ENCODE assay signal across 30 cellular contexts in the genomic region with DNA sequence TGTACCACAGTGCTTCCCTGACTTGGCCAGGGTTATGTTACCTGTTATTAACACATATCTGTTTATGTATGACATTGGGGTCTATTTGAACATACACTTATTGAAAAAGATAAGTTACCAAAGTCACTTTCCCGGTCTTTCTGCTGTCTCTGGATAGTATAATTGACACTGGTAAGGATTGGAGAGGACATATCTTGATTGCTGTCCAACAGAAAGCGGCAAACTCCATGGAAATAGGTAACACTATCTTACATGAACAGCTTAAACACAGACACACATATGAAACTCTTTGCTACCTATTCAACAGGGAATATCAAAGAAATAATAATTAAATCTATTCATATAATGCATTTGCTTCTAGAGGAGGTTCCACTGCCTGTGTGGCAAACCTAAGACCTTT.
"Had no signal": no experiment of that assay in that cellular context is flagged by ENCODE, and none has a peak within 500 bp of the region (broad histone marks: within the 10 kb centered on the region; RNA-seq: fewer than 3 reads in every experiment).

No MANE protein-coding gene starts in this region.

- H3K27ac Mint-ChIP-seq: memory B cell, natural killer cell, type B pancreatic cell had no signal

- H3K4me3 Mint-ChIP-seq: immature natural killer cell, memory B cell, natural killer cell, neural crest cell, type B pancreatic cell had no signal

- H3K27me3 ChIP-seq: esophagus squamous epithelium, heart right ventricle, neutrophil, right atrium auricular region, stomach, testis, tibial artery had no signal

- H2AFZ ChIP-seq: parathyroid adenoma had no signal

- H3K9me3 ChIP-seq: esophagus squamous epithelium, neutrophil, prostate gland, right atrium auricular region, stomach, testis, tibial artery had no signal

- H3K9me3 Mint-ChIP-seq: immature natural killer cell, natural killer cell, neural crest cell, type B pancreatic cell had no signal

- H3K27me3 Mint-ChIP-seq: memory B cell, type B pancreatic cell had no signal

- H3K4me3 ChIP-seq: esophagus squamous epithelium, heart right ventricle, lung, prostate gland, right atrium auricular region, smooth muscle cell, stomach, testis, tibial artery had no signal

- H3K36me3 Mint-ChIP-seq: natural killer cell, type B pancreatic cell had no signal

- H3K36me3 ChIP-seq: esophagus squamous epithelium, prostate gland, right atrium auricular region, tibial artery had no signal

- ATAC-seq: heart right ventricle, left colon, natural killer cell, sciatic nerve had no signal

- H3K79me2 ChIP-seq: parathyroid adenoma had no signal

- DNase-seq: effector memory CD4-positive, alpha-beta T cell; erythroblast; esophagus squamous epithelium; foreskin melanocyte; glutamatergic neuron; heart right ventricle; hippocampal formation; immature natural killer cell; islet precursor cell; kidney glomerular epithelial cell; left colon; natural killer cell; stimulated activated CD4-positive, alpha-beta T cell treated with anti-CD3 and anti-CD28 coated beads, Interleukin-12 subunit alpha, Interleukin-12 subunit beta, amount 100 ng/mL, for 4 hours; stimulated activated CD4-positive, alpha-beta T cell treated with anti-CD3 and anti-CD28 coated beads, Interleukin-1b, Interleukin-23, amount 100 ng/mL, for 48 hours; stimulated activated CD4-positive, alpha-beta T cell treated with anti-CD3 and anti-CD28 coated beads, Interleukin-4, amount 100 ng/mL, for 1 hour; stimulated activated CD8-positive, alpha-beta memory T cell treated with anti-CD3 and anti-CD28 coated beads, Interleukin-4, amount 100 ng/mL, for 48 hours; stimulated activated naive CD4-positive, alpha-beta T cell treated with Interleukin-2 at 50 U/mL for 16 hours; stomach; testis; tibial artery had no signal

- H3K4me2 ChIP-seq: smooth muscle cell had no signal

- H3K9ac ChIP-seq: parathyroid adenoma had no signal

- H3K27ac ChIP-seq: esophagus squamous epithelium, heart right ventricle, parathyroid adenoma, prostate gland, right atrium auricular region, stomach, testis, tibial artery had no signal
